In genomic region chr9:115456515-115456914, GRCh38 we compare ENCODE assay signal across 33 cellular contexts.
DNase-seq lines count a peak whose midpoint lies in the region; ATAC-seq and TF ChIP-seq lines count a peak whose summit lies in the region.
"Had no signal": no experiment of that assay in that cellular context is flagged by ENCODE, and none has a peak within 500 bp of the region (broad histone marks: within the 10 kb centered on the region; RNA-seq: fewer than 3 reads in every experiment).

No MANE protein-coding gene starts in this region.

- H3K4me1 ChIP-seq in left ventricle myocardium inferior (no peaks in the 10 kb centered on the region), right cardiac atrium (ENCODE audit: control insufficient read depth, insufficient read depth, low read length) (no peaks in the 10 kb centered on the region), tibial artery (peaks cover 0 to 52% (median 14%) of the 10 kb centered on the region in 4 donors)
- H3K4me1 ChIP-seq: adrenal gland, esophagus squamous epithelium, parathyroid adenoma, SJCRH30, vagina had no signal

- intact Hi-C loops in Right ventricle myocardium inferior (cut with DNase I) = no loop called here
- intact Hi-C loops in left ventricle myocardium inferior (cut with micrococcal nuclease) = loop anchor here (10.0 kb wide), 1 partner anchor 58 kb away; no protein-coding TSS in a partner anchor
- intact Hi-C loops in right cardiac atrium (cut with DNase I) = no loop called here
- intact Hi-C loops in tibial artery (cut with DNase I; ENCODE audit: low total_unique reads) = no loop called here

- no peak for DNase-seq in Right ventricle myocardium inferior (ENCODE audit: missing footprints)
- no peak for DNase-seq in left ventricle myocardium inferior
- no peak for DNase-seq in coronary artery (ENCODE audit: low spot score)
- peak in 1 of 3 donors; percentile 19 for DNase-seq in right cardiac atrium
- peak in 1 of 2 donors; percentile 45 for DNase-seq in tibial artery
- DNase-seq in NOMO-1 (lab: John Stamatoyannopoulos, UW; ENCODE audit: unreplicated experiment in 2 of 2) = no peak
- DNase-seq in islet precursor cell = no peak
- DNase-seq: activated CD4-positive, alpha-beta T cell treated with anti-CD3 and anti-CD28 coated beads, Interleukin-2, amount 10 ng/mL, durations not matched to agents 24 days and 14 days; activated gamma-delta T cell treated with Interleukin-2 at 50 U/mL for 16 hours; activated T-cell treated with anti-CD3 and anti-CD28 coated beads, Interleukin-2, amount 50 U/mL, for 4 hours; CD8-positive, alpha-beta T cell; cortex of kidney; DMS153; endodermal cell; esophagus squamous epithelium; head of caudate nucleus; kidney glomerular epithelial cell; NCI-H1105 treated with DMSO at 0.1 percent for 48 hours; NCI-H2029 treated with DMSO at 0.1 percent for 48 hours; NCI-H2227 treated with DMSO at 0.1 percent for 48 hours; NCI-H69; nephron progenitor cell; SJCRH30; stimulated activated naive CD4-positive, alpha-beta T cell treated with Interleukin-2 at 50 U/mL for 16 hours; T1000; WERI-Rb-1 had no signal

- H3K9me3 ChIP-seq in left ventricle myocardium inferior (replicated peaks) = peaks cover 2% of the 10 kb centered on the region
- H3K9me3 ChIP-seq in right cardiac atrium (ENCODE audit: control insufficient read depth, low read length) = no peaks in the 10 kb centered on the region
- no peaks in the 10 kb centered on the region for H3K9me3 ChIP-seq in tibial artery
- H3K9me3 ChIP-seq: adrenal gland, esophagus squamous epithelium, SJCRH30, vagina had no signal

- no peaks in the 10 kb centered on the region for H3K36me3 ChIP-seq in left ventricle myocardium inferior
- no peaks in the 10 kb centered on the region for H3K36me3 ChIP-seq in tibial artery
- H3K36me3 ChIP-seq: adrenal gland, esophagus squamous epithelium, SJCRH30, vagina, WERI-Rb-1 had no signal

- ATAC-seq in Right ventricle myocardium inferior (peak; percentile 57), right cardiac atrium (peak; percentile 49 to 54), GM19467 (IDR thresholded peaks at IDR 0.05; ENCODE audit: unreplicated experiment) (no peak)
- ATAC-seq: activated T-cell treated with anti-CD3 and anti-CD28 coated beads, Interleukin-2, amount 50 U/mL, for 4 hours; CD8-positive, alpha-beta T cell; HCT116; K562 had no signal

- H3K27ac ChIP-seq in left ventricle myocardium inferior (replicated peaks) (no peak overlapping the region), coronary artery (peak overlapping the region; percentile 1 to 70), right cardiac atrium (ENCODE audit: low read length) (no peak overlapping the region), tibial artery (peak overlapping the region; percentile 56 to 67)
- H3K27ac ChIP-seq: 22Rv1, adrenal gland, esophagus squamous epithelium, parathyroid adenoma, SJCRH30, vagina, WERI-Rb-1 had no signal

- H3K4me3 ChIP-seq in left ventricle myocardium inferior (no peak overlapping the region), coronary artery (no peak overlapping the region), right cardiac atrium (ENCODE audit: low read length) (no peak overlapping the region), tibial artery (no peak overlapping the region)
- H3K4me3 ChIP-seq: adrenal gland, esophagus squamous epithelium, K562, SJCRH30, vagina had no signal

- TF ChIP-seq CTCF in left ventricle myocardium inferior (IDR thresholded peaks at IDR 0.05; ENCODE audit: borderline replicate concordance) (no peak), coronary artery (IDR thresholded peaks at IDR 0.05) (no peak), tibial artery (IDR thresholded peaks at IDR 0.05) (no peak)

- H3K27me3 ChIP-seq in left ventricle myocardium inferior (ENCODE audit: low read depth) = no peaks in the 10 kb centered on the region
- H3K27me3 ChIP-seq in right cardiac atrium (ENCODE audit: control insufficient read depth, insufficient read depth) = no peaks in the 10 kb centered on the region
- H3K27me3 ChIP-seq in tibial artery = no peaks in the 10 kb centered on the region
- H3K27me3 ChIP-seq: adrenal gland, esophagus squamous epithelium, SJCRH30, vagina had no signal

Comparison
In these comparisons a context has a peak if more than half of its experiments do, and no peak if none do; other contexts are left out.
1. H3K27ac ChIP-seq: peak in coronary artery (2 of 2) and tibial artery (2 of 2); none in left ventricle myocardium inferior (single experiment) and right cardiac atrium (single experiment).